In the genomic region with DNA sequence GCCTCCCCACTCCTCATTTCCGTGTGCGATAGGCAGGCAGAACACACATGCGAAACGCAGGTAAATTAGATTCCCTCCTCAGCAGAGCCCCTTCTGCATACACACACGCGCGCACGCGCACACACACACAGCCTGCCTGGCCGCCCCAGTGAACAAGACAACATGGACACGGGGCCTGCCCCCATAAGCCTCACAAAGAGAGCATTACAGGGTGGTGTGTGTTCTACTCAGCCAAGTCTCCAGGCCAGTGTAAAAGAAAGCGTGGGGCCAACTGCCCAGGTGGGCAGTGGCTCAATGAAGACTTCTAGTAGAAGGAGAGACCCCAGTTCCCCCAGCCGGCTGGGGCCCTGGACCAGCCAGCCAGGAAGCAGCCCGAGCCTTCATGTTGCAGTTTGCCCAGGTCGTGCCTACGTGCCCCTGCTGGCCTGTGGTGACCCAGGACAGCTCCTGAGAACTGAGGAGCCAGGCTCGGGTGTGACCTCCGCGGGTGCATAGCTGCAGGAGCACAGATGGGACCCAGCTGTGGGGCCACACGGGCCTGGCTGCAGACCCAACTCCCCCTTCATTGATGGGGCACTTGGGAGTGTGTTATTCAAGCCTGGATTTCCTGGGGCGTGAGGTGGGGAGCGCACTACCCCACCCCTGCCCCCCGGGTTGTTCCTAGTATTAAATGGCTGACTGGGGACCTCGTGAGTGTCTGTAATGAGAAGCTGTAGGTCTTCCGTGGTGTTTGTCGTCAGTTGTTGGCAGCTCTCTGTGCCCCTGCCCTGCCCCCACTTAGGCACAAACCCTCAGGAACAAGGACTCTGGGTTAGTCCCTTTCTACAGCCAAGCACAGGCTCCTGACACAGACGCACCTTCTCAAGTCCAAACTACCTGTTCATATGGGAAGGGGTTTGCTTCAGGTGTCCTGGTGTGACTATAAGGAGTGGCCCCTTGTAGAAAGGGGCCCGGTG, we compare ENCODE assay signal across 9 cellular contexts. TPM values are rescaled to one million over a fixed set of nuclear protein-coding genes. Genes with fewer than 3 reads are reported as not detected.
DNase-seq lines count a peak whose midpoint lies in the region; ATAC-seq, FAIRE-seq and TF ChIP-seq lines count a peak whose summit lies in the region.
"Had no signal": no experiment of that assay in that cellular context is flagged by ENCODE, and none has a peak within 500 bp of the region (broad histone marks: within the 10 kb centered on the region; RNA-seq: fewer than 3 reads in every experiment).

No MANE protein-coding gene starts in this region.

- ATAC-seq in CD8-positive, alpha-beta T cell = no peak
- peak; percentile 8 to 30 (median 18) for ATAC-seq in pancreas

- H3K9me3 Mint-ChIP-seq in CD8-positive, alpha-beta T cell = no peaks in the 10 kb centered on the region
- no peaks in the 10 kb centered on the region for H3K9me3 Mint-ChIP-seq in endodermal cell

- no peak overlapping the region for H3K27ac ChIP-seq in CD8-positive, alpha-beta T cell (ENCODE audit: low read depth, low read length)
- H3K27ac ChIP-seq in endodermal cell (ENCODE audit: low read depth, low read length) = peak overlapping the region; percentile 83
- H3K27ac ChIP-seq in pancreas = peak overlapping the region; percentile 63 to 85 (median 81)

- no peak for FAIRE-seq in pancreas (lab: Jason Lieb, UNC)

- H3K4me3 ChIP-seq in CD8-positive, alpha-beta T cell (ENCODE audit: low read depth, low read length) = no peak overlapping the region
- no peak overlapping the region for H3K4me3 ChIP-seq in endodermal cell (ENCODE audit: low read length)
- H3K4me3 ChIP-seq in pancreas = no peak overlapping the region

- peaks cover 13% of the 10 kb centered on the region for H3K36me3 Mint-ChIP-seq in CD8-positive, alpha-beta T cell
- peaks cover 3% of the 10 kb centered on the region for H3K36me3 Mint-ChIP-seq in endodermal cell (ENCODE audit: low read depth)

- H3K4me1 Mint-ChIP-seq in CD8-positive, alpha-beta T cell (ENCODE audit: low read depth) = peaks cover 38% of the 10 kb centered on the region
- peaks cover 31% of the 10 kb centered on the region for H3K4me1 Mint-ChIP-seq in endodermal cell

- no peak for TF ChIP-seq CTCF in CD8-positive, alpha-beta T cell (IDR thresholded peaks at IDR 0.05)
- TF ChIP-seq CTCF in endodermal cell (conservative IDR thresholded peaks at IDR 0.05) (no peak), pancreas (IDR thresholded peaks at IDR 0.05) (no peak)

- no peaks in the 10 kb centered on the region for H3K36me3 ChIP-seq in CD8-positive, alpha-beta T cell (ENCODE audit: insufficient read depth, low read length)
- H3K36me3 ChIP-seq in endodermal cell (ENCODE audit: control insufficient read depth, insufficient read depth, low read length) (peaks cover 2% of the 10 kb centered on the region), pancreas (peaks cover 0 to 7% (median 3%) of the 10 kb centered on the region in 3 donors)

- DNase-seq in CD8-positive, alpha-beta T cell = no peak
- DNase-seq in NCI-H69 (lab: John Stamatoyannopoulos, UW) = peak; percentile 28
- peak; percentile 71 for DNase-seq in endodermal cell
- peak in 5 of 6 donors; percentile 59 to 83 (median 70) for DNase-seq in pancreas
- no peak for DNase-seq in 8988T
- DNase-seq in cerebellar nuclear complex (lab: John Stamatoyannopoulos, UW) = no peak
- no peak for DNase-seq in Ammon's horn (ENCODE audit: low spot score)
- no peak for DNase-seq in OCI-M2 (lab: John Stamatoyannopoulos, UW; ENCODE audit: unreplicated experiment)
- DNase-seq: GOT3 had no signal

- peaks cover 30% of the 10 kb centered on the region for H3K4me1 ChIP-seq in CD8-positive, alpha-beta T cell (ENCODE audit: insufficient read depth, low read length)
- H3K4me1 ChIP-seq in endodermal cell (ENCODE audit: control insufficient read depth, insufficient read depth, low read length) = peaks cover 16% of the 10 kb centered on the region
- peaks cover 28 to 36% (median 30%) of the 10 kb centered on the region in 3 donors for H3K4me1 ChIP-seq in pancreas

- WGBS in endodermal cell (ENCODE audit: insufficient coverage in 1 of 2, insufficient read length in 1 of 2), 2 experiments = 80 to 81% methylated on average over 17 to 28 of the region's 28 CpGs
- WGBS in pancreas, 2 donors = 34 to 42% methylated on average over 28 of the region's 28 CpGs

- intact Hi-C loops in CD8-positive, alpha-beta T cell (cut with DNase I, micrococcal nuclease) = no loop called here
- intact Hi-C loops in pancreas (cut with DNase I) = no loop called here

- CTCF ChIA-PET in CD8-positive, alpha-beta T cell (lab: Charles Lee) = interaction anchor here (0.6 to 3.8 kb wide), 2 partner anchors 8 to 163 kb away, joined by 4 to 26 read pairs; no protein-coding TSS in a partner anchor

- no peaks in the 10 kb centered on the region for H3K9me3 ChIP-seq in CD8-positive, alpha-beta T cell (ENCODE audit: low read length)
- H3K9me3 ChIP-seq in endodermal cell (ENCODE audit: control insufficient read depth, low read length) (no peaks in the 10 kb centered on the region), pancreas (no peaks in the 10 kb centered on the region)

- H3K27ac Mint-ChIP-seq in CD8-positive, alpha-beta T cell = peak overlapping the region; percentile 69
- H3K27ac Mint-ChIP-seq in endodermal cell = peak overlapping the region; percentile 88

- H3K27me3 Mint-ChIP-seq in CD8-positive, alpha-beta T cell (ENCODE audit: low read depth) = no peaks in the 10 kb centered on the region
- H3K27me3 Mint-ChIP-seq in endodermal cell (ENCODE audit: insufficient read depth) = no peaks in the 10 kb centered on the region

- no peaks in the 10 kb centered on the region for H3K27me3 ChIP-seq in CD8-positive, alpha-beta T cell (ENCODE audit: insufficient read depth, low read length)
- H3K27me3 ChIP-seq in endodermal cell (ENCODE audit: control insufficient read depth, insufficient read depth, low read length, poor library complexity, severe bottlenecking) = no peaks in the 10 kb centered on the region
- no peaks in the 10 kb centered on the region for H3K27me3 ChIP-seq in pancreas

- H3K4me3 Mint-ChIP-seq in CD8-positive, alpha-beta T cell = no peak overlapping the region
- peak overlapping the region; percentile 0 for H3K4me3 Mint-ChIP-seq in endodermal cell

- POLR2A ChIA-PET in CD8-positive, alpha-beta T cell (lab: Charles Lee) = no interaction called here

- H3K9ac ChIP-seq in endodermal cell (ENCODE audit: extremely low read depth, low read length, poor library complexity, severe bottlenecking) = no peak overlapping the region

RNA-seq across cellular contexts. Expression of a gene that starts 39.3 kb away (rescaled TPM):
- 10 to 100 TPM; 41.5 to 42.2 TPM for total RNA-seq in CD8-positive, alpha-beta T cell
- 10 to 100 TPM; 27.0 to 50.8 TPM for total RNA-seq in endodermal cell
- 120 TPM for polyA plus RNA-seq in endodermal cell (2013, experiment 1 of 2)
- polyA plus RNA-seq in endodermal cell (2013, experiment 2 of 2) = 116 TPM
- 100 to 1,000 TPM; 107 to 128 (median 114) TPM for total RNA-seq in pancreas
- 10 to 100 TPM; 53.6 to 55.7 TPM for polyA plus RNA-seq in pancreas

Comparison
In these comparisons a context has a peak if more than half of its experiments do, and no peak if none do; other contexts are left out.
1. DNase-seq: peak in NCI-H69 (single experiment), endodermal cell (single experiment) and pancreas (5 of 6); none in CD8-positive, alpha-beta T cell (0 of 7), 8988T (single experiment), cerebellar nuclear complex (0 of 2), Ammon's horn (single experiment) and OCI-M2 (single experiment).